Comparison of ENCODE assay signal across 1 cellular context in the genomic region with DNA sequence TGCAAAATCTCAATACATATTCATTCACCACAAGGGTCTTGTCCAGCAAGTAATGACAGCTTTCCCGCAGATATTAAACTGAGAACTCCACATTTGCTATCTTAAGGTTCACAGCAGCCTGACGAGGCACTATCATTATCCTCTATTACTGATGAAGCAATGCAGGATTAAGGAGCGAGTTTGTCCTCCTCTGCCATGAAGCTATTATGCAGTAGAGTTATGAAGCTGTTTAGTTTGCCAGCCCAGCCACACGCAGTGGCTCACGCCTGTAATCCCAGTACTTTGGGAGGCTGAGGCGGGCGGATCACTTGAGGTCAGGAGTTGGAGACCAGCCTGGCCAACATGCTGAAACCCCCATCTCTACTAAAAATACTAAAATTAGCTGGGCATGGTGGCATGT.
A peak's percentile ranks its signal among the peaks of the same experiment; 100 is the strongest.
TF ChIP-seq lines count a peak whose summit lies in the region.

No MANE protein-coding gene starts in this region.

TF ChIP-seq in K562, 482 proteins besides CTCF, POLR2A, EP300 and RAD21 (continued from another document):
- peak; percentile 66 for TF ChIP-seq CBFA2T3 (IDR thresholded peaks at IDR 0.05)
